ENCODE assay signal across 14 cellular contexts in genomic region chr11:71418643-71419042, GRCh38. TPM values are rescaled to one million over a fixed set of nuclear protein-coding genes. Genes with fewer than 3 reads are reported as not detected.
DNase-seq lines count a peak whose midpoint lies in the region; ATAC-seq and FAIRE-seq lines count a peak whose summit lies in the region.
"Had no signal": no experiment of that assay in that cellular context is flagged by ENCODE, and none has a peak within 500 bp of the region (broad histone marks: within the 10 kb centered on the region; RNA-seq: fewer than 3 reads in every experiment).

No MANE protein-coding gene starts in this region.

- intact Hi-C loops in activated naive CD4-positive, alpha-beta T cell treated with anti-CD3 and anti-CD28 coated beads for 36 hours (cut with micrococcal nuclease) = no loop called here

- no peak for FAIRE-seq in RCC 7860 (lab: Jason Lieb, UNC)
- FAIRE-seq: A204.1, colon, frontal cortex, TTC549 had no signal

- peak overlapping the region in 1 of 6 donors; percentile 44 for H3K27ac Mint-ChIP-seq in naive B cell
- H3K27ac Mint-ChIP-seq in activated naive CD4-positive, alpha-beta T cell treated with anti-CD3 and anti-CD28 coated beads for 36 hours = no peak overlapping the region

- H3K9me3 Mint-ChIP-seq in naive B cell = peaks cover 0 to 7% (median 0%) of the 10 kb centered on the region in 7 donors
- H3K9me3 Mint-ChIP-seq in activated naive CD4-positive, alpha-beta T cell treated with anti-CD3 and anti-CD28 coated beads for 36 hours = no peaks in the 10 kb centered on the region

- H3K4me3 Mint-ChIP-seq in naive B cell = peak overlapping the region in 4 of 8 donors; percentile 18 to 82 (median 54)
- no peak overlapping the region for H3K4me3 Mint-ChIP-seq in activated naive CD4-positive, alpha-beta T cell treated with anti-CD3 and anti-CD28 coated beads for 36 hours

- H3K27me3 Mint-ChIP-seq in naive B cell = peaks cover 0 to 22% (median 17%) of the 10 kb centered on the region in 3 donors
- no peaks in the 10 kb centered on the region for H3K27me3 Mint-ChIP-seq in activated naive CD4-positive, alpha-beta T cell treated with anti-CD3 and anti-CD28 coated beads for 36 hours (ENCODE audit: low read depth)

- ATAC-seq in GM21390 (IDR thresholded peaks at IDR 0.05; ENCODE audit: unreplicated experiment) = peak; percentile 74
- peak; percentile 83 for ATAC-seq in HG03521 (IDR thresholded peaks at IDR 0.05; ENCODE audit: unreplicated experiment)
- peak; percentile 88 to 89 for ATAC-seq in naive B cell (ENCODE audit: low read depth in 2 of 2)

- CTCF ChIA-PET in activated naive CD4-positive, alpha-beta T cell treated with anti-CD3 and anti-CD28 coated beads for 36 hours (lab: Charles Lee) = interaction anchor here (0.9 kb wide), 1 partner anchor 10 kb away, joined by 3 read pairs; no protein-coding TSS in a partner anchor

- DNase-seq in DMS53 (lab: John Stamatoyannopoulos, UW) (peak; percentile 64), DMS53 treated with DMSO at 0.1 percent for 48 hours (lab: John Stamatoyannopoulos, UW; ENCODE audit: unreplicated experiment) (no peak), naive B cell (peak; percentile 55), inferior parietal cortex (ENCODE audit: extremely low spot score) (no peak), RCC 7860 (ENCODE audit: low spot score) (no peak)
- DNase-seq in activated naive CD4-positive, alpha-beta T cell treated with anti-CD3 and anti-CD28 coated beads for 36 hours = no peak
- DNase-seq: NCI-H1436, PC-9 had no signal

- H3K36me3 Mint-ChIP-seq in naive B cell = peaks cover 0 to 9% of the 10 kb centered on the region in 2 donors
- H3K36me3 Mint-ChIP-seq in activated naive CD4-positive, alpha-beta T cell treated with anti-CD3 and anti-CD28 coated beads for 36 hours (ENCODE audit: low read depth) = no peaks in the 10 kb centered on the region

- peaks cover 26 to 57% (median 44%) of the 10 kb centered on the region in 3 donors for H3K4me1 Mint-ChIP-seq in naive B cell
- H3K4me1 Mint-ChIP-seq in activated naive CD4-positive, alpha-beta T cell treated with anti-CD3 and anti-CD28 coated beads for 36 hours (ENCODE audit: low read depth) = no peaks in the 10 kb centered on the region

RNA-seq across cellular contexts. Expression of gene DHCR7, which starts 29.6 kb away (rescaled TPM):
- 10 to 100 TPM; 10.2 to 19.0 (median 15.3) TPM for polyA plus RNA-seq in naive B cell (ENCODE audit: low read depth in 6 of 6)
- total RNA-seq in activated naive CD4-positive, alpha-beta T cell treated with anti-CD3 and anti-CD28 coated beads for 36 hours = 10 to 100 TPM; 52.0 to 58.7 TPM

RNA-seq across cellular contexts. Expression of gene NADSYN1, which starts 34.4 kb away (rescaled TPM):
- polyA plus RNA-seq in naive B cell (ENCODE audit: low read depth in 6 of 6) = 10 to 100 TPM; 22.2 to 41.6 (median 32.1) TPM
- total RNA-seq in activated naive CD4-positive, alpha-beta T cell treated with anti-CD3 and anti-CD28 coated beads for 36 hours = 10 to 100 TPM; 76.6 to 78.9 TPM

Comparison
In these comparisons a context has a peak if more than half of its experiments do, and no peak if none do; other contexts are left out.
1. DNase-seq: peak in DMS53 (single experiment) and naive B cell (single experiment); none in DMS53 treated with DMSO at 0.1 percent for 48 hours (single experiment), activated naive CD4-positive, alpha-beta T cell treated with anti-CD3 and anti-CD28 coated beads for 36 hours (single experiment), inferior parietal cortex (single experiment) and RCC 7860 (single experiment).
2. Peak in every context shown above with its lines, with median percentiles within 50 percentile points of each other: ATAC-seq.